18 cellular contexts compared by ENCODE assay signal in the genomic region with DNA sequence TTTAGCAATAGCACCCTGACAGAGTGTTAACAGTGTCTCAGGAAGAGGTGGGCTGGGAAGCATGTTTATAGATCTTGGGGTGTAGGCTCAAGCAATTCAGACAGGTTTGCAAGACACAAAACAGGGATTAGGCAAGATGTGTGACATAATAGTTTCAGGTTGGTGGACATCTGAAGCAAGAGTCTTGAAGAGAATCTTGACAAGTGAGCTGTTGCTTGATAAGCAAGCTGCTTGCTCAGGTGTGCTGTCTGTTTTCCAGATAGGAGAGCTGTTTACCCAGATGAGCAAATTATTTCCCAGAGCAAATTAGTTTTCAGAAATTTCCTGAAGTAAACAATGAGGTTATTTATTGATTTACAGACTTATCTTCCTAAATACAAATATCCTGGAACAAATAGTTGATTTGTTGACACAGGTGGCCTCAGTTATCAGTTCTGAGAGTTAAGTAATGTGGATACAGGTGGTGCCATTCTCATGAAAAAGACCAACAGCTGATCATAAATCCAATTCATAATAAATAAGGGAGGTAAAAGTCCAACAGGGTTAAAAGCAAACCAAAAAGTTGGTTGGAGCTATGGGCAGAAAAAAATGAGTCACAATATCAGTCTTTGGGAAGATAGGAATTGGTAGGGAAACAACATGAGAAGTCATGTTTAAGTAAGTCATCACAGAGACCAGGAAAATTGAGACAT.
A peak's percentile ranks its signal among the peaks of the same experiment; 100 is the strongest.
DNase-seq lines count a peak whose midpoint lies in the region; FAIRE-seq and TF ChIP-seq lines count a peak whose summit lies in the region.
"Had no signal": no experiment of that assay in that cellular context is flagged by ENCODE, and none has a peak within 500 bp of the region (broad histone marks: within the 10 kb centered on the region; RNA-seq: fewer than 3 reads in every experiment).

No MANE protein-coding gene starts in this region.

- H3K4me3 Mint-ChIP-seq in Caco-2 (ENCODE audit: unreplicated experiment), result no peak overlapping the region
- H3K4me3 Mint-ChIP-seq: GM23338, T-helper 17 cell had no signal

- POLR2A ChIA-PET in Caco-2 (lab: Charles Lee), result interaction anchor here (0.7 kb wide), 1 partner anchor 21 kb away, joined by 3 read pairs; no protein-coding TSS in a partner anchor

- H3K36me3 Mint-ChIP-seq in Caco-2 (ENCODE audit: insufficient read depth, unreplicated experiment), result no peaks in the 10 kb centered on the region

- no peaks in the 10 kb centered on the region for H3K27me3 Mint-ChIP-seq in Caco-2 (ENCODE audit: insufficient read depth, unreplicated experiment)

- H3K4me1 Mint-ChIP-seq in Caco-2 (ENCODE audit: low read depth, unreplicated experiment), result no peaks in the 10 kb centered on the region
- H3K4me1 Mint-ChIP-seq: GM23338, T-helper 17 cell had no signal

- no peak for TF ChIP-seq POLR2A in erythroblast (IDR thresholded peaks at IDR 0.05; ENCODE audit: low read length)

- no TSS peak for BruUV-seq in Caco-2 (replicated peaks; lab: Mats Ljungman, UMichigan)

- H3K27me3 ChIP-seq in Caco-2 (replicated peaks; ENCODE audit: control insufficient read depth, insufficient read depth, low read length), result no peaks in the 10 kb centered on the region
- H3K27me3 ChIP-seq in bronchial epithelial cell (ENCODE audit: control insufficient read depth, insufficient read depth, low read length), result no peaks in the 10 kb centered on the region
- H3K27me3 ChIP-seq: SJSA1 had no signal

- peak; percentile 7 for FAIRE-seq in bronchial epithelial cell (lab: Jason Lieb, UNC)
- FAIRE-seq: GM12891, K562 had no signal

- H3K4me1 ChIP-seq in Caco-2, result peaks cover 17% of the 10 kb centered on the region
- H3K4me1 ChIP-seq: SJSA1 had no signal

- no peak for TF ChIP-seq CTCF in Caco-2 (IDR thresholded peaks at IDR 0.05; ENCODE audit: insufficient read depth in 1 of 2, low read depth in 1 of 2, low read length in 1 of 2, severe bottlenecking in 1 of 2, unreplicated experiment in 1 of 2)
- TF ChIP-seq CTCF in bronchial epithelial cell (IDR thresholded peaks at IDR 0.05; ENCODE audit: insufficient read depth, low read length, severe bottlenecking), result no peak

- H3K27ac Mint-ChIP-seq in Caco-2 (ENCODE audit: unreplicated experiment), result no peak overlapping the region
- H3K27ac Mint-ChIP-seq: GM23338, T-helper 17 cell had no signal

- intact Hi-C loops in Caco-2 (cut with micrococcal nuclease; ENCODE audit: unreplicated experiment), result loop anchor here (1.0 kb wide), 3 partner anchors 21 to 96 kb away; no protein-coding TSS in a partner anchor

- peaks cover 32% of the 10 kb centered on the region for H3K9me3 Mint-ChIP-seq in Caco-2 (ENCODE audit: unreplicated experiment)

- H3K36me3 ChIP-seq in Caco-2 (ENCODE audit: control insufficient read depth, insufficient read depth, low read length) (no peaks in the 10 kb centered on the region), bronchial epithelial cell (ENCODE audit: control insufficient read depth, insufficient read depth, low read length) (no peaks in the 10 kb centered on the region)
- H3K36me3 ChIP-seq: SJSA1 had no signal

- CTCF ChIA-PET in Caco-2 (lab: Charles Lee), result no interaction called here

- H3K9me3 ChIP-seq in Caco-2, result no peaks in the 10 kb centered on the region; the same call in 1 of the 2 replicates
- H3K9me3 ChIP-seq: SJSA1 had no signal

- no peak overlapping the region for H3K4me3 ChIP-seq in Caco-2 (ENCODE audit: low read depth, low read length)
- no peak overlapping the region for H3K4me3 ChIP-seq in bronchial epithelial cell (ENCODE audit: low read depth, low read length)
- H3K4me3 ChIP-seq: GM23338, K562, PC-9, SJSA1 had no signal

- DNase-seq in Caco-2 (peak; percentile 71 to 73), NCI-H146 (lab: John Stamatoyannopoulos, UW) (peak; percentile 97), NCI-H774 (lab: John Stamatoyannopoulos, UW) (peak; percentile 22), bronchial epithelial cell (ENCODE audit: low read depth) (peak; percentile 26), SIG-M5 (lab: John Stamatoyannopoulos, UW) (no peak), DMS 273 treated with DMSO at 0.1 percent for 48 hours (lab: John Stamatoyannopoulos, UW) (no peak), erythroblast (lab: John Stamatoyannopoulos, UW) (no peak), DMS114 treated with DMSO at 0.1 percent for 48 hours (lab: John Stamatoyannopoulos, UW; ENCODE audit: unreplicated experiment) (no peak)
- DNase-seq: C1 segment of cervical spinal cord, HCEC 1CT, NCI-H2029, NCI-H2171, T-helper 17 cell had no signal

Comparison
In these comparisons a context has a peak if more than half of its experiments do, and no peak if none do; other contexts are left out.
1. DNase-seq: peak in Caco-2 (2 of 2), NCI-H146 (single experiment), NCI-H774 (single experiment) and bronchial epithelial cell (single experiment); none in SIG-M5 (single experiment), DMS 273 treated with DMSO at 0.1 percent for 48 hours (single experiment), erythroblast (0 of 2) and DMS114 treated with DMSO at 0.1 percent for 48 hours (single experiment).